9 cellular contexts compared by ENCODE assay signal in the genomic region with DNA sequence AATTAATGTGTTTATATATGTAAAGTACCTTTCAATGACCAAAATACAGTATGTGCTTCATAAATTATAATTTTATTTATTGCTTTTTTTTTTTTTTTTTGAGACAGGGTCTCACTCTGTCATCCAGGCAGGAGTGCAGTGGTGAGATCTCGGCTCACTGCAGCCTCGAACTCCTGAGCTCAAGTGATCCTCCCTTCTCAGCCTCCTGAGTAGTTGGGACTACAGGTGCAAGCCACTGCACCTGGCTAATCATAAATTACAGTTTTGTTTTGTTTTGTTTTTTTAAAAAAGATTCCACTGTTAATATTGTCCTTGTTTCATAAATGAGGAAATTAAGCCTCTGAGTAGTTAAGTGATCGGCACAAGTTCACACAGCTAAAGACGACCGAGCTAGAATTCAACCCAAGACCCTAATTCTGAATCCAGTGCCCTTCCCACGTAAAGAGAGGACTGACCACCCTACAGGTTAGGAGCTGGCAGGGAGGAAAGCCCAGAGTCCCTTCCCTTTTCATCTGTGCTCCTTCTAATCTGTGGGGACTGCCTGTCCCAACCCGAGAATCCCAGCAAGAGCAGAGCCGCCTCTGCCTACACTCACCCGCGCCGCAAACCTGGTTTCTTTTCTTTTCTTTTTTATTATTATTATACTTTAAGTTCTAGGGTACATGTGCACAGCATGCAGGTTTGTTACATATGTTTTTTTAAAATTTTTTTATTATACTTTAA. TPM values are rescaled to one million over a fixed set of nuclear protein-coding genes. Genes with fewer than 3 reads are reported as not detected.
A peak's percentile ranks its signal among the peaks of the same experiment; 100 is the strongest.
DNase-seq lines count a peak whose midpoint lies in the region; ATAC-seq and TF ChIP-seq lines count a peak whose summit lies in the region.
"Had no signal": no experiment of that assay in that cellular context is flagged by ENCODE, and none has a peak within 500 bp of the region (broad histone marks: within the 10 kb centered on the region; RNA-seq: fewer than 3 reads in every experiment).

No MANE protein-coding gene starts in this region.

- no peaks in the 10 kb centered on the region for H3K27me3 ChIP-seq in body of pancreas

- H3K4me3 ChIP-seq in AG10803 (ENCODE audit: low read length) (peak overlapping the region; percentile 12), body of pancreas (no peak overlapping the region)

- H3K36me3 ChIP-seq in body of pancreas (replicated peaks in 1 of 2; ENCODE audit: insufficient read depth in 1 of 2, low read depth in 2 of 2): no peaks in the 10 kb centered on the region
- H3K36me3 ChIP-seq: prostate gland had no signal

- H3K4me1 Mint-ChIP-seq in memory B cell: peaks cover 3% of the 10 kb centered on the region

- peaks cover 3% of the 10 kb centered on the region for H3K27me3 Mint-ChIP-seq in memory B cell

- H3K4me1 ChIP-seq in body of pancreas: peaks cover 4% of the 10 kb centered on the region

- DNase-seq in AG10803 (ENCODE audit: low read depth) (no peak), HT-29 (ENCODE audit: low spot score) (peak; percentile 22), body of pancreas (no peak), memory B cell (ENCODE audit: low spot score in 2 of 2) (no peak), NCI-H510A (lab: John Stamatoyannopoulos, UW) (no peak)
- DNase-seq in stimulated activated CD4-positive, alpha-beta T cell treated with anti-CD3 and anti-CD28 coated beads, Interleukin-4, amount 100 ng/mL, for 4 hours: no peak

- H3K9me3 Mint-ChIP-seq in memory B cell: no peaks in the 10 kb centered on the region

- 56 to 67% methylated on average over 11 of the region's 11 CpGs for WGBS in body of pancreas, 2 donors

- TF ChIP-seq CTCF in AG10803 (conservative IDR thresholded peaks at IDR 0.05; ENCODE audit: low read length): no peak
- no peak for TF ChIP-seq CTCF in body of pancreas (IDR thresholded peaks at IDR 0.05)

- no peaks in the 10 kb centered on the region for H3K9me3 ChIP-seq in body of pancreas
- H3K9me3 ChIP-seq: prostate gland had no signal

- H3K4me3 Mint-ChIP-seq in memory B cell: peak overlapping the region; percentile 40

- H3K27ac ChIP-seq in body of pancreas: peak overlapping the region in 1 of 4 donors; percentile 26
- H3K27ac ChIP-seq: prostate gland had no signal

- no peaks in the 10 kb centered on the region for H3K36me3 Mint-ChIP-seq in memory B cell

- intact Hi-C loops in body of pancreas (cut with DNase I): no loop called here

- H3K27ac Mint-ChIP-seq in memory B cell: no peak overlapping the region

- TF ChIP-seq POLR2A in body of pancreas (IDR thresholded peaks at IDR 0.05): no peak

- peak; percentile 52 for ATAC-seq in body of pancreas
- peak; percentile 19 for ATAC-seq in memory B cell (ENCODE audit: low read depth)
- no peak for ATAC-seq in HG03280 (IDR thresholded peaks at IDR 0.05; ENCODE audit: unreplicated experiment)
- ATAC-seq in HG02610 (IDR thresholded peaks at IDR 0.05; ENCODE audit: unreplicated experiment): no peak

RNA-seq across cellular contexts. Expression of a gene that starts 8.5 kb away (rescaled TPM):
- total RNA-seq in HT-29 (2014; rRNA removed; shearing (Covaris generic)): not detected in 2 replicates
- total RNA-seq in body of pancreas: under 1 TPM in 1 of 2 donors, not detected in 1; 0.66 TPM

RNA-seq across cellular contexts. Expression of a gene that starts 8.9 kb away (rescaled TPM):
- total RNA-seq in HT-29 (2014; rRNA removed; shearing (Covaris generic)): 19.2 and 30.2 TPM in 2 replicates
- total RNA-seq in body of pancreas: 10 to 100 TPM in 1 of 2 donors, 1 to 10 TPM in 1; 7.8 to 27.0 TPM

RNA-seq across cellular contexts. Expression of a gene that starts 34.7 kb away (rescaled TPM):
- 39.1 and 57.3 TPM in 2 replicates for total RNA-seq in HT-29 (2014; rRNA removed; shearing (Covaris generic))
- 10 to 100 TPM; 16.1 to 43.2 TPM for total RNA-seq in body of pancreas

Comparison
In these comparisons a context has a peak if more than half of its experiments do, and no peak if none do; other contexts are left out.
1. ATAC-seq: peak in body of pancreas (single experiment) and memory B cell (single experiment); none in HG03280 (single experiment) and HG02610 (single experiment).